8 cellular contexts compared by ENCODE assay signal in genomic region chr5:141382469-141383294, GRCh38. TPM values are rescaled to one million over a fixed set of nuclear protein-coding genes. Genes with fewer than 3 reads are reported as not detected.
DNase-seq lines count a peak whose midpoint lies in the region; ATAC-seq and TF ChIP-seq lines count a peak whose summit lies in the region.

Gene PCDHGA7, plus strand, starts transcription at chr5:141382742. Its CDS starts 158 bp downstream, at chr5:141382900.

- peak; percentile 74 for TF ChIP-seq CTCF in C4-2B (conservative IDR thresholded peaks at IDR 0.05)

- DNase-seq in cerebellum (ENCODE audit: low spot score) (no peak), NCI-H1930 (lab: John Stamatoyannopoulos, UW) (no peak), T1000 (lab: John Stamatoyannopoulos, UW) (no peak), NCI-H345 treated with DMSO at 0.1 percent for 48 hours (lab: John Stamatoyannopoulos, UW; ENCODE audit: unreplicated experiment) (no peak)

- H3K9ac ChIP-seq in HUES6 (ENCODE audit: low read length), result peak within 1 kb of the TSS; percentile 54
- H3K9ac ChIP-seq in muscle layer of colon (ENCODE audit: low read length), result no peak within 1 kb of the TSS

- H3K27ac ChIP-seq in C4-2B (no peak within 1 kb of the TSS), HUES6 (ENCODE audit: low read depth, low read length) (no peak within 1 kb of the TSS), muscle layer of colon (ENCODE audit: low read depth, low read length) (no peak within 1 kb of the TSS)

- H3K9me3 ChIP-seq in HUES6 (ENCODE audit: control insufficient read depth, insufficient read depth, low read depth, low read length), result peaks cover 32% of the 10 kb centered on the region
- peaks cover 73% of the 10 kb centered on the region for H3K9me3 ChIP-seq in muscle layer of colon (ENCODE audit: low read length)

- H3K4me1 ChIP-seq in HUES6 (ENCODE audit: control insufficient read depth, insufficient read depth, low read length) (no peaks in the 10 kb centered on the region), muscle layer of colon (ENCODE audit: insufficient read depth, low read length) (no peaks in the 10 kb centered on the region)

- no peak for ATAC-seq in HG02642 (IDR thresholded peaks at IDR 0.05; ENCODE audit: poor library complexity, unreplicated experiment)

- H3K36me3 ChIP-seq in HUES6 (ENCODE audit: control insufficient read depth, insufficient read depth, low read length) (no peaks in the 10 kb centered on the region), muscle layer of colon (ENCODE audit: insufficient read depth, low read length) (no peaks in the 10 kb centered on the region)

- H3K4me3 ChIP-seq in HUES6 (ENCODE audit: low read depth, low read length) (peak within 1 kb of the TSS; percentile 71), muscle layer of colon (ENCODE audit: low read depth in 1 of 2, low read length in 2 of 2) (peak within 1 kb of the TSS; percentile 12 to 47)

- peaks cover 12% of the 10 kb centered on the region for H3K27me3 ChIP-seq in HUES6 (ENCODE audit: control insufficient read depth, insufficient read depth, low read length)
- no peaks in the 10 kb centered on the region for H3K27me3 ChIP-seq in muscle layer of colon (ENCODE audit: control insufficient read depth in 1 of 2, insufficient read depth in 2 of 2, low read length in 2 of 2)

RNA-seq across cellular contexts. Expression of gene PCDHGA7, which starts in this region (rescaled TPM):
- 20.0 TPM for total RNA-seq in cerebellum
